Comparison of ENCODE assay signal across 28 cellular contexts in genomic region chr2:109188924-109189323, GRCh38.
"Had no signal": no experiment of that assay in that cellular context is flagged by ENCODE, and none has a peak within 500 bp of the region (broad histone marks: within the 10 kb centered on the region; RNA-seq: fewer than 3 reads in every experiment).

No MANE protein-coding gene starts in this region.

- H3K9me2 ChIP-seq: SK-N-SH had no signal

- H3K4me1 ChIP-seq: SJCRH30 had no signal

- H3K27me3 Mint-ChIP-seq: activated naive CD8-positive, alpha-beta T cell treated with anti-CD3 and anti-CD28 coated beads for 36 hours had no signal

- H3K4me3 Mint-ChIP-seq: activated CD4-positive, alpha-beta memory T cell treated with anti-CD3 and anti-CD28 coated beads for 36 hours; activated CD4-positive, alpha-beta T cell treated with anti-CD3 and anti-CD28 coated beads, Interleukin-2, amount 10 ng/mL, durations not matched to agents 7 days and 5 days; activated naive CD4-positive, alpha-beta T cell treated with anti-CD3 and anti-CD28 coated beads, Interleukin-2, amount 10 ng/mL, durations not matched to agents 7 days and 5 days; activated naive CD8-positive, alpha-beta T cell treated with anti-CD3 and anti-CD28 coated beads for 36 hours; activated T-cell treated with anti-CD3 and anti-CD28 coated beads, Interleukin-2, amount 50 U/mL, for 72 hours had no signal

- H3K36me3 ChIP-seq: breast epithelium, SJCRH30 had no signal

- H3K9me3 ChIP-seq: breast epithelium, SJCRH30, SK-N-SH had no signal

- DNase-seq: activated CD4-positive, alpha-beta memory T cell treated with anti-CD3 and anti-CD28 coated beads for 36 hours; activated CD4-positive, alpha-beta T cell treated with anti-CD3 and anti-CD28 coated beads, Interleukin-2, amount 10 ng/mL, durations not matched to agents 7 days and 5 days; activated CD4-positive, CD25-positive, alpha-beta regulatory T cell; activated gamma-delta T cell treated with Interleukin-2 at 50 U/mL for 16 hours; activated naive CD4-positive, alpha-beta T cell treated with anti-CD3 and anti-CD28 coated beads, Interleukin-2, amount 10 ng/mL, durations not matched to agents 7 days and 5 days; activated naive CD8-positive, alpha-beta T cell treated with anti-CD3 and anti-CD28 coated beads for 36 hours; activated T-cell treated with anti-CD3 and anti-CD28 coated beads, Interleukin-2, amount 50 U/mL, for 72 hours; caudate nucleus; NCI-H1092 treated with DMSO at 0.1 percent for 48 hours; NCI-H1417 treated with DMSO at 0.1 percent for 48 hours; NCI-H1694; NCI-H2029; NCI-H2107; NCI-H2171 treated with DMSO at 0.1 percent for 48 hours; NCI-H226; NCI-H526 treated with DMSO at 0.1 percent for 48 hours; NCI-H82; OCI-M1; Right ventricle myocardium superior; SJCRH30; SK-N-SH; T-helper 1 cell had no signal

- H3K9me3 Mint-ChIP-seq: activated CD4-positive, alpha-beta memory T cell treated with anti-CD3 and anti-CD28 coated beads for 36 hours; activated CD4-positive, alpha-beta T cell treated with anti-CD3 and anti-CD28 coated beads, Interleukin-2, amount 10 ng/mL, durations not matched to agents 7 days and 5 days; activated naive CD4-positive, alpha-beta T cell treated with anti-CD3 and anti-CD28 coated beads, Interleukin-2, amount 10 ng/mL, durations not matched to agents 7 days and 5 days; activated naive CD8-positive, alpha-beta T cell treated with anti-CD3 and anti-CD28 coated beads for 36 hours; activated T-cell treated with anti-CD3 and anti-CD28 coated beads, Interleukin-2, amount 50 U/mL, for 72 hours; activated T-helper 2 cell treated with anti-CD3 and anti-CD28 coated beads, Interferon-gamma antibody, Interleukin-2, Interleukin-4, amounts not matched to agents 10 μg/mL and 5 μg/mL and 100 μg/mL, durations not matched to agents 14 hours and 24 hours and 36 hours had no signal

- H3K4me2 ChIP-seq: KMS-11, SK-N-SH had no signal

- H3K27ac ChIP-seq: breast epithelium, KMS-11, RWPE1, SJCRH30, VCaP had no signal

- H3K36me3 Mint-ChIP-seq: activated CD4-positive, alpha-beta memory T cell treated with anti-CD3 and anti-CD28 coated beads for 36 hours; activated naive CD4-positive, alpha-beta T cell treated with anti-CD3 and anti-CD28 coated beads, Interleukin-2, amount 10 ng/mL, durations not matched to agents 7 days and 5 days; activated naive CD8-positive, alpha-beta T cell treated with anti-CD3 and anti-CD28 coated beads for 36 hours had no signal

- H3K4me3 ChIP-seq: breast epithelium, SJCRH30 had no signal

- ATAC-seq: activated T-cell treated with anti-CD3 and anti-CD28 coated beads, Interleukin-2, amount 50 U/mL, for 72 hours; Panc1 had no signal

- H3K4me1 Mint-ChIP-seq: activated CD4-positive, alpha-beta T cell treated with anti-CD3 and anti-CD28 coated beads, Interleukin-2, amount 10 ng/mL, durations not matched to agents 7 days and 5 days; activated naive CD4-positive, alpha-beta T cell treated with anti-CD3 and anti-CD28 coated beads, Interleukin-2, amount 10 ng/mL, durations not matched to agents 7 days and 5 days had no signal

- H3K27me3 ChIP-seq: breast epithelium, SJCRH30 had no signal

- H3K27ac Mint-ChIP-seq: activated CD4-positive, alpha-beta memory T cell treated with anti-CD3 and anti-CD28 coated beads for 36 hours; activated CD4-positive, alpha-beta T cell treated with anti-CD3 and anti-CD28 coated beads, Interleukin-2, amount 10 ng/mL, durations not matched to agents 7 days and 5 days; activated naive CD4-positive, alpha-beta T cell treated with anti-CD3 and anti-CD28 coated beads, Interleukin-2, amount 10 ng/mL, durations not matched to agents 7 days and 5 days; activated naive CD8-positive, alpha-beta T cell treated with anti-CD3 and anti-CD28 coated beads for 36 hours; activated T-cell treated with anti-CD3 and anti-CD28 coated beads, Interleukin-2, amount 50 U/mL, for 72 hours; activated T-helper 2 cell treated with anti-CD3 and anti-CD28 coated beads, Interferon-gamma antibody, Interleukin-2, Interleukin-4, amounts not matched to agents 10 μg/mL and 5 μg/mL and 100 μg/mL, durations not matched to agents 14 hours and 24 hours and 36 hours had no signal
